Comparison of ENCODE assay signal across 8 cellular contexts in the genomic region with DNA sequence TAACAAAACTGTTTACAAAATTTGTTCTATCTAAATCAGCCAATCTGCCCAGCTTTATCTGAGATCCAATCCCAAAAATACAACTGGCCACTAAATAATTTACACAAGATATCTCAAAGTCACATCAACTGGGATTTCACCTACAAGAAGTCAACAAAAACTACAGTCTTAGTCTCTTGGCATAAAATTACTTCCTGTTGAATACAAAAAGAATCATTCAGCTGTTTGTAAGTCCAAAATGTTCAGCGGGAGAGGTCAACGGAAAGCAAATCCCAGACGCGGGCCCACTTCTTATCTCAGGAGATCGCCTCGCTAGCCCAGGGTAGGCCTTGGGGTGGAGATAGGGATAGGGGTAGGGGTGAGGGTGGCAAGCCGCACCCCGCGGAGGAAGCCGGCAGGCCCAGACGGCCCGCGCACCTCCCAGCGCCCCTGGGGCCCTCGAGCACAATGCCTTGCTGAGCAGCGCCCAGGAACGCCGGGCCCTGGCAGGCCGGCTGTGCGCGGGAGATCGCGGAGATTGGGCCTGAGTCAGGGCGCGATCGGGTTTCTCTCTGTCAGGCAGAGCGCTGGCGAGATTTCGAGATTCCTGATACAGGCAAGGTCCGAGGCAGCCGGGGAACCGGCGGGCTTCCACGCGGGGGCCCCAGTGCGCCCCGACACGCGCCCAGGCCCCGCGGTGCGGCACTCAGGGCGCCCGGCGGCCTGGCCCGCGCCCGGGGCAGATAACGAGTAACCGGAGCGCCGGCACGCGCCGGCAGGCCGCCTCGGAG. TPM values are rescaled to one million over a fixed set of nuclear protein-coding genes. Genes with fewer than 3 reads are reported as not detected.
DNase-seq lines count a peak whose midpoint lies in the region; ATAC-seq, FAIRE-seq and TF ChIP-seq lines count a peak whose summit lies in the region.

No MANE protein-coding gene starts in this region.

- ATAC-seq in HG03025 (IDR thresholded peaks at IDR 0.05; ENCODE audit: low FRiP score, unreplicated experiment) = peak; percentile 84

- H3K4me1 ChIP-seq in A673 (ENCODE audit: insufficient read depth, low read length, poor library complexity, severe bottlenecking) (peaks cover 10% of the 10 kb centered on the region), colonic mucosa (no peaks in the 10 kb centered on the region)

- CTCF ChIA-PET in A673 (lab: Charles Lee) = no interaction called here

- intact Hi-C loops in A673 (cut with micrococcal nuclease; ENCODE audit: unreplicated experiment) (loop anchor here (1.0 kb wide), 1 partner anchor 218 kb away; no protein-coding TSS in a partner anchor), colonic mucosa (cut with DNase I) (loop anchor here (5.0 to 10.0 kb wide), 2 partner anchors 220 to 248 kb away; no protein-coding TSS in a partner anchor)

- H3K27ac ChIP-seq in A673 (ENCODE audit: low read depth, low read length, poor library complexity, severe bottlenecking) (peak overlapping the region; percentile 89), colonic mucosa (peak overlapping the region; percentile 99)

- H3K27me3 ChIP-seq in A673 (replicated peaks; ENCODE audit: insufficient read depth, low read depth, low read length, poor library complexity) (no peaks in the 10 kb centered on the region), colonic mucosa (no peaks in the 10 kb centered on the region)

- no peaks in the 10 kb centered on the region for H3K9me3 ChIP-seq in A673 (ENCODE audit: low read depth, low read length, poor library complexity, severe bottlenecking)
- no peaks in the 10 kb centered on the region for H3K9me3 ChIP-seq in colonic mucosa

- peak; percentile 81 for DNase-seq in A673 (ENCODE audit: low spot score)
- DNase-seq in GM18507 (ENCODE audit: extremely low spot score, insufficient read length, low read depth) = peak; percentile 56
- DNase-seq in NCI-H2196 treated with DMSO at 0.1 percent for 48 hours (lab: John Stamatoyannopoulos, UW; ENCODE audit: unreplicated experiment) = peak; percentile 9
- peak; percentile 81 for DNase-seq in activated CD4-positive, alpha-beta T cell treated with anti-CD3 and anti-CD28 coated beads for 48 hours
- peak; percentile 74 for DNase-seq in colonic mucosa
- peak; percentile 90 for DNase-seq in left kidney (ENCODE audit: low read depth, low spot score)
- peak; percentile 69 to 70 for DNase-seq in stimulated activated CD4-positive, alpha-beta T cell treated with anti-CD3 and anti-CD28 coated beads, Interleukin-2, amount 100 ng/mL, for 24 hours

- peak overlapping the region; percentile 92 to 95 for H3K9ac ChIP-seq in colonic mucosa (ENCODE audit: low read depth in 2 of 2, low read length in 2 of 2)

- BruUV-seq in A673 (replicated peaks; lab: Mats Ljungman, UMichigan) = no TSS peak

- peaks cover 34% of the 10 kb centered on the region for H3K36me3 ChIP-seq in A673 (ENCODE audit: insufficient read depth, low read length, poor library complexity, severe bottlenecking)
- peaks cover 11% of the 10 kb centered on the region for H3K36me3 ChIP-seq in colonic mucosa

- H3K4me3 ChIP-seq in A673 (ENCODE audit: low read depth, low read length, poor library complexity, severe bottlenecking) (peak overlapping the region; percentile 86), colonic mucosa (peak overlapping the region; percentile 71)

- TF ChIP-seq CTCF in A673 (conservative IDR thresholded peaks at IDR 0.05; ENCODE audit: low read depth, low read length) (no peak), colonic mucosa (IDR thresholded peaks at IDR 0.05) (no peak)

- POLR2A ChIA-PET in A673 (lab: Charles Lee; ENCODE audit: low non-redundant PET) = no interaction called here

- no peak for FAIRE-seq in GM18507 (lab: Jason Lieb, UNC)

RNA-seq across cellular contexts. Expression of a gene that starts 0.7 kb away (rescaled TPM):
- 368 and 393 TPM in 2 replicates for total RNA-seq in A673 (2021)
- 100 to 1,000 TPM; 269 to 288 TPM for total RNA-seq in colonic mucosa

RNA-seq across cellular contexts. Expression of a gene that starts 6.4 kb away (rescaled TPM):
- total RNA-seq in A673 (2021) (16.9 and 17.3 TPM in 2 replicates), colonic mucosa (10 to 100 TPM; 12.1 TPM)

Comparison
In these comparisons a context has a peak if more than half of its experiments do, and no peak if none do; other contexts are left out.
1. Peak in every context shown above with its lines: DNase-seq, ATAC-seq, H3K4me3 ChIP-seq and H3K27ac ChIP-seq.
2. DNase-seq: peak in every context shown above with its lines; median percentile 90 in left kidney; 81 in A673; 81 in activated CD4-positive, alpha-beta T cell treated with anti-CD3 and anti-CD28 coated beads for 48 hours; 74 in colonic mucosa; 70 in stimulated activated CD4-positive, alpha-beta T cell treated with anti-CD3 and anti-CD28 coated beads, Interleukin-2, amount 100 ng/mL, for 24 hours; 56 in GM18507; 9 in NCI-H2196 treated with DMSO at 0.1 percent for 48 hours.